ENCODE assay signal across 22 cellular contexts in the genomic region with DNA sequence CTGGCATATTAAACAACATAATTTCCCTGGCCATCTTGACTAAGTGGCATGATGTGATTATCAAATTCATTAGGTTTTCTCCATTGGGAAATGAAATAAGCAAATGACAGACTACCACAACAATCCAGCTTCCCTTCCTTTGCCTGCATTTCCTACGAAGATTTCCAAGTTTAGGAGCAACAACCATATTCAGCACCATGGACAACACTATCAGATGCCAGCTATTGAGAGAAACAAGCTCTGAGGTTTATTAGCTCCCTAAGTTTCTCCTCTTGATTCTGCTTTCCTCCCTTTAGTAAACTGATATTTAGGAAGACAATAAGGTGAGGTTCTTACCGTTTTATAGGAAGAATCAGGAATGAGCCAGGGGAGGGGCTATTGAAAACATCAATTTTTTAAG. TPM values are rescaled to one million over a fixed set of nuclear protein-coding genes. Genes with fewer than 3 reads are reported as not detected.
DNase-seq lines count a peak whose midpoint lies in the region; ATAC-seq and TF ChIP-seq lines count a peak whose summit lies in the region.
"Had no signal": no experiment of that assay in that cellular context is flagged by ENCODE, and none has a peak within 500 bp of the region (broad histone marks: within the 10 kb centered on the region; RNA-seq: fewer than 3 reads in every experiment).

No MANE protein-coding gene starts in this region.

- H3K4me1 ChIP-seq in HEK293 (ENCODE audit: control insufficient read depth, insufficient read depth, low read length), result no peaks in the 10 kb centered on the region
- H3K4me1 ChIP-seq: SJSA1 had no signal

- peak; percentile 5 for DNase-seq in SW480 (ENCODE audit: low spot score)
- DNase-seq in fibroblast of mammary gland (ENCODE audit: low read depth), result peak; percentile 21
- peak; percentile 1 for DNase-seq in myocyte (ENCODE audit: low read depth)
- DNase-seq in NK-92 treated with Interleukin-12 subunit alpha and Interleukin-12 subunit beta, amount 100 ng/mL, for 24 hours (lab: John Stamatoyannopoulos, UW), result no peak
- no peak for DNase-seq in AG20443 (ENCODE audit: low spot score)
- DNase-seq in HK-2 (ENCODE audit: unreplicated experiment), result no peak
- DNase-seq: activated B cell treated with CpG ODN at 0.5 μM for 24 hours; activated naive CD8-positive, alpha-beta T cell treated with anti-CD3 and anti-CD28 coated beads for 36 hours; central memory CD4-positive, alpha-beta T cell; effector memory CD8-positive, alpha-beta T cell; H9; naive B cell; NCI-H1105; NCI-H2107; NCI-H524 treated with DMSO at 0.1 percent for 48 hours; stimulated activated CD4-positive, alpha-beta T cell treated with anti-CD3 and anti-CD28 coated beads, Interleukin-2, amount 100 ng/mL, for 48 hours had no signal

- ATAC-seq in GM18909 (IDR thresholded peaks at IDR 0.05; ENCODE audit: poor library complexity, unreplicated experiment), result no peak
- ATAC-seq: effector memory CD8-positive, alpha-beta T cell had no signal

- TF ChIP-seq CTCF in HEK293 (tag by site-specific recombination; IDR thresholded peaks at IDR 0.05), result no peak
- TF ChIP-seq CTCF in fibroblast of mammary gland (conservative IDR thresholded peaks at IDR 0.05; ENCODE audit: control insufficient read depth, insufficient read depth, low read depth, low read length), result no peak

- H3K9me3 ChIP-seq in HEK293 (ENCODE audit: control insufficient read depth, insufficient read depth, low read depth, low read length), result no peaks in the 10 kb centered on the region
- H3K9me3 ChIP-seq: SJSA1 had no signal

- CTCF ChIA-PET in HEK293 (lab: Yijun Ruan, JAX), result interaction anchor here (0.6 kb wide), 1 partner anchor 72 kb away, joined by 3 read pairs; no protein-coding TSS in a partner anchor

- H3K4me3 ChIP-seq in HEK293 (ENCODE audit: low read depth, low read length) (no peak overlapping the region), fibroblast of mammary gland (ENCODE audit: control insufficient read depth, low read depth, low read length) (no peak overlapping the region)
- H3K4me3 ChIP-seq: SJSA1 had no signal

- no peak overlapping the region for H3K27ac ChIP-seq in HEK293 (ENCODE audit: extremely low read depth, low read depth, low read length)
- H3K27ac ChIP-seq: KMS-11, SJSA1 had no signal

- POLR2A ChIA-PET in HEK293 (lab: Yijun Ruan, JAX), result no interaction called here

- H3K36me3 ChIP-seq in HEK293 (ENCODE audit: control insufficient read depth in 2 of 2, insufficient read depth in 1 of 2, low read length in 2 of 2), result no peaks in the 10 kb centered on the region
- H3K36me3 ChIP-seq: SJSA1 had no signal

TF ChIP-seq in HEK293, 187 proteins besides CTCF, POLR2A, EP300 and RAD21:
- TF ChIP-seq, protein P1, sequence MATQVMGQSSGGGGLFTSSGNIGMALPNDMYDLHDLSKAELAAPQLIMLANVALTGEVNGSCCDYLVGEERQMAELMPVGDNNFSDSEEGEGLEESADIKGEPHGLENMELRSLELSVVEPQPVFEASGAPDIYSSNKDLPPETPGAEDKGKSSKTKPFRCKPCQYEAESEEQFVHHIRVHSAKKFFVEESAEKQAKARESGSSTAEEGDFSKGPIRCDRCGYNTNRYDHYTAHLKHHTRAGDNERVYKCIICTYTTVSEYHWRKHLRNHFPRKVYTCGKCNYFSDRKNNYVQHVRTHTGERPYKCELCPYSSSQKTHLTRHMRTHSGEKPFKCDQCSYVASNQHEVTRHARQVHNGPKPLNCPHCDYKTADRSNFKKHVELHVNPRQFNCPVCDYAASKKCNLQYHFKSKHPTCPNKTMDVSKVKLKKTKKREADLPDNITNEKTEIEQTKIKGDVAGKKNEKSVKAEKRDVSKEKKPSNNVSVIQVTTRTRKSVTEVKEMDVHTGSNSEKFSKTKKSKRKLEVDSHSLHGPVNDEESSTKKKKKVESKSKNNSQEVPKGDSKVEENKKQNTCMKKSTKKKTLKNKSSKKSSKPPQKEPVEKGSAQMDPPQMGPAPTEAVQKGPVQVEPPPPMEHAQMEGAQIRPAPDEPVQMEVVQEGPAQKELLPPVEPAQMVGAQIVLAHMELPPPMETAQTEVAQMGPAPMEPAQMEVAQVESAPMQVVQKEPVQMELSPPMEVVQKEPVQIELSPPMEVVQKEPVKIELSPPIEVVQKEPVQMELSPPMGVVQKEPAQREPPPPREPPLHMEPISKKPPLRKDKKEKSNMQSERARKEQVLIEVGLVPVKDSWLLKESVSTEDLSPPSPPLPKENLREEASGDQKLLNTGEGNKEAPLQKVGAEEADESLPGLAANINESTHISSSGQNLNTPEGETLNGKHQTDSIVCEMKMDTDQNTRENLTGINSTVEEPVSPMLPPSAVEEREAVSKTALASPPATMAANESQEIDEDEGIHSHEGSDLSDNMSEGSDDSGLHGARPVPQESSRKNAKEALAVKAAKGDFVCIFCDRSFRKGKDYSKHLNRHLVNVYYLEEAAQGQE (tag by site-specific recombination; IDR thresholded peaks at IDR 0.05), result peak; percentile 92
- TF ChIP-seq GLI4 (tag by site-specific recombination; IDR thresholded peaks at IDR 0.05), result no peak

RNA-seq across cellular contexts. Expression of a gene that starts 36.2 kb away (rescaled TPM):
- not detected in 2 replicates for total RNA-seq in myocyte
- polyA plus RNA-seq in myocyte (2012), result 0.14 TPM
- total RNA-seq: activated B cell treated with CpG ODN at 0.5 μM for 24 hours; activated naive CD8-positive, alpha-beta T cell treated with anti-CD3 and anti-CD28 coated beads for 36 hours; activated T-helper 1 cell treated with anti-CD3 and anti-CD28 coated beads, Interleukin-12 subunit alpha, Interleukin-12 subunit beta, Interleukin-2, Interleukin-4 antibody, amounts not matched to agents 30 ng/mL and 10 ng/mL and 1 ng/mL, durations not matched to agents 14 hours and 24 hours and 36 hours; OCI-LY7; SJSA1 had no signal

Comparison
In these comparisons a context has a peak if more than half of its experiments do, and no peak if none do; other contexts are left out.
1. DNase-seq: peak in SW480 (single experiment), fibroblast of mammary gland (single experiment) and myocyte (single experiment); none in NK-92 treated with Interleukin-12 subunit alpha and Interleukin-12 subunit beta, amount 100 ng/mL, for 24 hours (single experiment), AG20443 (single experiment) and HK-2 (single experiment).